19 cellular contexts compared by ENCODE assay signal in the genomic region with DNA sequence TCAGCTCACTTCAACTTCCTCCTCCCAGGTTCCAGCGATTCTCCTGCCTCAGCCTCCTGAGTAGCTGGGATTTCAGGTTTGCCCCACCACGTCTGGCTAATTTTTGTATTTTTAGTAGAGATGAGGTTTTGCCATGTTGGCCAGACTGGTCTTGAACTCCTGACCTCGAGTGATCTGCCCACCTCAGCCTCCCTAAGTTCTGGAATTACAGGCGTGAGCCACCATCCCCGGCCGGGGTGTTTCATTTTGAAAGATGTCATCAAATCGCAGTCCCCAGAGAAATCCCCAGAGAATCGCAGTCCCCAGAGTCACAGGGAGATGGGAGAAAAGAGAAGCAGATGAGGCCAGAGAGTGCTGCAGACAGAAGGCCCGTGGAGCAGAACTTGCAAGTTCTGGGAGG. TPM values are rescaled to one million over a fixed set of nuclear protein-coding genes. Genes with fewer than 3 reads are reported as not detected.
"Had no signal": no experiment of that assay in that cellular context is flagged by ENCODE, and none has a peak within 500 bp of the region (broad histone marks: within the 10 kb centered on the region; RNA-seq: fewer than 3 reads in every experiment).

No MANE protein-coding gene starts in this region.

RNA-seq across cellular contexts. Expression of gene GPR42, which starts 30.5 kb away (rescaled TPM):
- total RNA-seq: activated CD8-positive, alpha-beta memory T cell treated with anti-CD3 and anti-CD28 coated beads for 36 hours; activated CD8-positive, alpha-beta T cell treated with anti-CD3 and anti-CD28 coated beads, Interleukin-2, amount 10 ng/mL, durations not matched to agents 7 days and 5 days; activated T-helper 1 cell treated with anti-CD3 and anti-CD28 coated beads, Interleukin-12 subunit alpha, Interleukin-12 subunit beta, Interleukin-2, Interleukin-4 antibody, amounts not matched to agents 30 ng/mL and 10 ng/mL and 1 ng/mL, durations not matched to agents 14 hours and 24 hours and 36 hours; adrenal gland; aorta; body of pancreas; chondrocyte; dermis blood vessel endothelial cell; foreskin keratinocyte; gastrocnemius medialis; heart left ventricle had no signal

RNA-seq across cellular contexts. Expression of gene FFAR3, which starts 43.2 kb away (rescaled TPM):
- total RNA-seq: activated CD8-positive, alpha-beta memory T cell treated with anti-CD3 and anti-CD28 coated beads, Interleukin-2, amount 10 ng/mL, durations not matched to agents 7 days and 5 days; activated CD8-positive, alpha-beta T cell treated with anti-CD3 and anti-CD28 coated beads, Interleukin-2, amount 10 ng/mL, durations not matched to agents 7 days and 5 days; body of pancreas; chondrocyte; foreskin keratinocyte; gastrocnemius medialis had no signal

RNA-seq across cellular contexts. Expression of gene FFAR2, which starts 46.6 kb away (rescaled TPM):
- total RNA-seq: activated CD4-positive, alpha-beta memory T cell treated with anti-CD3 and anti-CD28 coated beads for 36 hours; activated CD4-positive, alpha-beta T cell treated with anti-CD3 and anti-CD28 coated beads for 36 hours; activated CD4-positive, alpha-beta T cell treated with anti-CD3 and anti-CD28 coated beads, Interleukin-2, amount 10 ng/mL, durations not matched to agents 24 days and 14 days; activated CD8-positive, alpha-beta memory T cell treated with anti-CD3 and anti-CD28 coated beads for 36 hours; activated CD8-positive, alpha-beta memory T cell treated with anti-CD3 and anti-CD28 coated beads, Interleukin-2, amount 10 ng/mL, durations not matched to agents 7 days and 5 days; activated CD8-positive, alpha-beta T cell treated with anti-CD3 and anti-CD28 coated beads, Interleukin-2, amount 10 ng/mL, durations not matched to agents 7 days and 5 days; activated naive CD4-positive, alpha-beta T cell treated with anti-CD3 and anti-CD28 coated beads for 36 hours; activated naive CD8-positive, alpha-beta T cell treated with anti-CD3 and anti-CD28 coated beads for 36 hours; activated T-helper 1 cell treated with anti-CD3 and anti-CD28 coated beads, Interleukin-12 subunit alpha, Interleukin-12 subunit beta, Interleukin-2, Interleukin-4 antibody, amounts not matched to agents 30 ng/mL and 10 ng/mL and 1 ng/mL, durations not matched to agents 14 hours and 24 hours and 36 hours; activated T-helper 2 cell treated with anti-CD3 and anti-CD28 coated beads, Interferon-gamma antibody, Interleukin-2, Interleukin-4, amounts not matched to agents 10 μg/mL and 5 μg/mL and 100 μg/mL, durations not matched to agents 14 hours and 24 hours and 36 hours; body of pancreas; chondrocyte; dermis blood vessel endothelial cell; foreskin keratinocyte; gastrocnemius medialis had no signal

RNA-seq across cellular contexts. Expression of gene FFAR1, which starts 53.7 kb away (rescaled TPM):
- total RNA-seq: activated CD8-positive, alpha-beta memory T cell treated with anti-CD3 and anti-CD28 coated beads for 36 hours; activated CD8-positive, alpha-beta memory T cell treated with anti-CD3 and anti-CD28 coated beads, Interleukin-2, amount 10 ng/mL, durations not matched to agents 7 days and 5 days; activated CD8-positive, alpha-beta T cell treated with anti-CD3 and anti-CD28 coated beads, Interleukin-2, amount 10 ng/mL, durations not matched to agents 7 days and 5 days; adrenal gland; aorta; chondrocyte; dermis blood vessel endothelial cell; esophagus muscularis mucosa; foreskin keratinocyte; gastrocnemius medialis; heart left ventricle had no signal
